27 cellular contexts compared by ENCODE assay signal in the genomic region with DNA sequence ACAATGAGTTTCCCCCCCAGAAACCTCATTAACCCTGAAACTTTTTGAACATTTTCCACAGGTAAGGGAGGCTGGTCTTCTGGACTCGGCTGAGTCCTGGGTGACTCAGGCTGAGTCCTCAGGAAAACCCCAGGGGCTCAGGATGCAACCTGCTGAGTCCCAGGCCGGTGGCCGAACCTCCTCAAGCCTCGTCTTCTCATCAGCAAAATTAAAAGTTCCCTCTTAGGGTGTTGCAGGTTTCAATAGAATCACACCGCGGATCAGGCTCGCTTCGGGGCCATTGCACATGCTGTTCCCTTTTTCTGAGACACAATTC. TPM values are rescaled to one million over a fixed set of nuclear protein-coding genes. Genes with fewer than 3 reads are reported as not detected.
DNase-seq lines count a peak whose midpoint lies in the region; ATAC-seq, FAIRE-seq and TF ChIP-seq lines count a peak whose summit lies in the region.
"Had no signal": no experiment of that assay in that cellular context is flagged by ENCODE, and none has a peak within 500 bp of the region (broad histone marks: within the 10 kb centered on the region; RNA-seq: fewer than 3 reads in every experiment).

No MANE protein-coding gene starts in this region.

- H3K27me3 Mint-ChIP-seq in Calu3 (ENCODE audit: unreplicated experiment) = no peaks in the 10 kb centered on the region
- H3K27me3 Mint-ChIP-seq in CD4-positive, alpha-beta T cell = no peaks in the 10 kb centered on the region
- H3K27me3 Mint-ChIP-seq: memory B cell; stimulated activated memory B cell treated with anti-CD40 and anti-IgM and Interleukin-4, amounts not matched to agents 10 μg/mL and 1 μg/mL and 100 μg/mL, for 72 hours had no signal

- FAIRE-seq in bronchial epithelial cell (lab: Jason Lieb, UNC) = no peak
- FAIRE-seq: GM12878 had no signal

- no peaks in the 10 kb centered on the region for H3K9me3 Mint-ChIP-seq in Calu3 (ENCODE audit: low read depth, unreplicated experiment)
- H3K9me3 Mint-ChIP-seq in CD4-positive, alpha-beta T cell = no peaks in the 10 kb centered on the region
- H3K9me3 Mint-ChIP-seq: dendritic cell treated with granulocyte-macrophage colony-stimulating factor and Interleukin-4, amounts not matched to agents 40 ng/mL and 50 ng/mL, for 4 days; IgD-negative memory B cell; memory B cell; naive thymus-derived CD4-positive, alpha-beta T cell; stimulated activated memory B cell treated with anti-CD40 and anti-IgM and Interleukin-4, amounts not matched to agents 10 μg/mL and 1 μg/mL and 100 μg/mL, for 72 hours had no signal

- H3K4me1 ChIP-seq in mucosa of descending colon (ENCODE audit: low read depth) = peaks cover 6% of the 10 kb centered on the region

- intact Hi-C loops in Calu3 (cut with micrococcal nuclease; ENCODE audit: unreplicated experiment) (loop anchor here (5.0 kb wide), 1 partner anchor 82 kb away; no protein-coding TSS in a partner anchor), mucosa of descending colon (cut with DNase I, micrococcal nuclease) (no loop called here)
- intact Hi-C loops in CD4-positive, alpha-beta T cell (cut with DNase I, micrococcal nuclease) = no loop called here

- H3K36me3 Mint-ChIP-seq in Calu3 (ENCODE audit: insufficient read depth, unreplicated experiment) = peaks cover 6% of the 10 kb centered on the region
- no peaks in the 10 kb centered on the region for H3K36me3 Mint-ChIP-seq in CD4-positive, alpha-beta T cell (ENCODE audit: low read depth)
- H3K36me3 Mint-ChIP-seq: IgD-negative memory B cell; memory B cell; naive thymus-derived CD4-positive, alpha-beta T cell; stimulated activated memory B cell treated with anti-CD40 and anti-IgM and Interleukin-4, amounts not matched to agents 10 μg/mL and 1 μg/mL and 100 μg/mL, for 72 hours had no signal

- H3K9me3 ChIP-seq in mucosa of descending colon = no peaks in the 10 kb centered on the region
- H3K9me3 ChIP-seq in CD4-positive, alpha-beta T cell (ENCODE audit: control insufficient read depth, low read length) = no peaks in the 10 kb centered on the region
- H3K9me3 ChIP-seq: right atrium auricular region, spleen had no signal

- ATAC-seq in mucosa of descending colon = peak; percentile 8
- no peak for ATAC-seq in GM19452 (IDR thresholded peaks at IDR 0.05; ENCODE audit: unreplicated experiment)
- no peak for ATAC-seq in activated CD4-positive, CD25-positive, alpha-beta regulatory T cell treated with anti-CD3 and anti-CD28 coated beads, Interleukin-2, amount 50 U/mL, for 24 hours
- no peak for ATAC-seq in CD4-positive, alpha-beta T cell (ENCODE audit: poor library complexity)
- ATAC-seq in HG02678 (IDR thresholded peaks at IDR 0.05; ENCODE audit: unreplicated experiment) = no peak
- ATAC-seq: GM12878; naive thymus-derived CD4-positive, alpha-beta T cell; stimulated activated memory B cell treated with anti-CD40 and anti-IgM and Interleukin-4, amounts not matched to agents 10 μg/mL and 1 μg/mL and 100 μg/mL, for 72 hours had no signal

- no peak overlapping the region for H3K4me3 Mint-ChIP-seq in Calu3 (ENCODE audit: low read depth, unreplicated experiment)
- H3K4me3 Mint-ChIP-seq in CD4-positive, alpha-beta T cell = no peak overlapping the region
- H3K4me3 Mint-ChIP-seq: dendritic cell treated with granulocyte-macrophage colony-stimulating factor and Interleukin-4, amounts not matched to agents 40 ng/mL and 50 ng/mL, for 4 days; IgD-negative memory B cell; memory B cell; naive thymus-derived CD4-positive, alpha-beta T cell; stimulated activated memory B cell treated with anti-CD40 and anti-IgM and Interleukin-4, amounts not matched to agents 10 μg/mL and 1 μg/mL and 100 μg/mL, for 72 hours had no signal

- no TSS peak for BruUV-seq in Calu3 (replicated peaks; lab: Mats Ljungman, UMichigan)

- peak overlapping the region; percentile 31 for H3K27ac Mint-ChIP-seq in Calu3 (ENCODE audit: unreplicated experiment)
- no peak overlapping the region for H3K27ac Mint-ChIP-seq in CD4-positive, alpha-beta T cell
- H3K27ac Mint-ChIP-seq: dendritic cell treated with granulocyte-macrophage colony-stimulating factor and Interleukin-4, amounts not matched to agents 40 ng/mL and 50 ng/mL, for 4 days; IgD-negative memory B cell; memory B cell; naive thymus-derived CD4-positive, alpha-beta T cell; stimulated activated memory B cell treated with anti-CD40 and anti-IgM and Interleukin-4, amounts not matched to agents 10 μg/mL and 1 μg/mL and 100 μg/mL, for 72 hours had no signal

- peak; percentile 31 for DNase-seq in Calu3
- peak; percentile 64 for DNase-seq in RWPE1 (ENCODE audit: low spot score)
- peak; percentile 88 for DNase-seq in bronchial epithelial cell (ENCODE audit: low read depth)
- no peak for DNase-seq in mucosa of descending colon
- no peak for DNase-seq in CD4-positive, alpha-beta T cell
- DNase-seq: activated naive CD4-positive, alpha-beta T cell treated with Interleukin-2 at 50 U/mL for 16 hours; activated T-cell treated with anti-CD3 and anti-CD28 coated beads, Interleukin-2, amount 50 U/mL, for 48 hours; DND-41; head of caudate nucleus; naive thymus-derived CD4-positive, alpha-beta T cell; NCI-H2081; NCI-H446; SHP77 treated with DMSO at 0.1 percent for 48 hours; spleen; stimulated activated CD4-positive, alpha-beta T cell treated with anti-CD3 and anti-CD28 coated beads, Interleukin-2, amount 100 ng/mL, for 48 hours had no signal

- CTCF ChIA-PET in Calu3 (lab: Charles Lee) = interaction anchor here (1.0 to 2.0 kb wide), 2 partner anchors 83 to 107 kb away, joined by 4 to 6 read pairs; no protein-coding TSS in a partner anchor
- CTCF ChIA-PET in RWPE1 (lab: Yijun Ruan, JAX) = interaction anchor here (1.1 to 2.4 kb wide), 3 partner anchors 82 to 100 kb away, joined by 3 to 9 read pairs (median 3); no protein-coding TSS in a partner anchor
- CTCF ChIA-PET in CD4-positive, alpha-beta T cell (lab: Charles Lee) = no interaction called here

- H3K36me3 ChIP-seq in bronchial epithelial cell (ENCODE audit: control insufficient read depth, insufficient read depth, low read length) = no peaks in the 10 kb centered on the region
- H3K36me3 ChIP-seq in mucosa of descending colon (ENCODE audit: low read depth) = no peaks in the 10 kb centered on the region
- H3K36me3 ChIP-seq: right atrium auricular region, spleen had no signal

- TF ChIP-seq CTCF in Calu3 (IDR thresholded peaks at IDR 0.05; ENCODE audit: unreplicated experiment) (no peak), RWPE1 (conservative IDR thresholded peaks at IDR 0.05; ENCODE audit: low read depth) (no peak), bronchial epithelial cell (IDR thresholded peaks at IDR 0.05; ENCODE audit: insufficient read depth, low read length, severe bottlenecking) (no peak), mucosa of descending colon (IDR thresholded peaks at IDR 0.05) (no peak)
- TF ChIP-seq CTCF in CD4-positive, alpha-beta T cell (IDR thresholded peaks at IDR 0.05) = no peak

- POLR2A ChIA-PET in RWPE1 (lab: Yijun Ruan, JAX; ENCODE audit: low non-redundant PET) = no interaction called here
- POLR2A ChIA-PET in CD4-positive, alpha-beta T cell (lab: Charles Lee) = no interaction called here

- peaks cover 34% of the 10 kb centered on the region for H3K4me1 Mint-ChIP-seq in Calu3 (ENCODE audit: low read depth, unreplicated experiment)
- H3K4me1 Mint-ChIP-seq in CD4-positive, alpha-beta T cell (ENCODE audit: low read depth) = no peaks in the 10 kb centered on the region
- H3K4me1 Mint-ChIP-seq: IgD-negative memory B cell; memory B cell; naive thymus-derived CD4-positive, alpha-beta T cell; stimulated activated memory B cell treated with anti-CD40 and anti-IgM and Interleukin-4, amounts not matched to agents 10 μg/mL and 1 μg/mL and 100 μg/mL, for 72 hours had no signal

- H3K4me3 ChIP-seq in bronchial epithelial cell (ENCODE audit: low read depth, low read length) (no peak overlapping the region), mucosa of descending colon (no peak overlapping the region)
- H3K4me3 ChIP-seq: GM12878, right atrium auricular region, spleen had no signal

- H3K27me3 ChIP-seq in bronchial epithelial cell (ENCODE audit: control insufficient read depth, insufficient read depth, low read length) = no peaks in the 10 kb centered on the region
- H3K27me3 ChIP-seq in CD4-positive, alpha-beta T cell (ENCODE audit: control insufficient read depth, insufficient read depth, low read length) = no peaks in the 10 kb centered on the region
- H3K27me3 ChIP-seq: right atrium auricular region had no signal

- H3K27ac ChIP-seq in RWPE1 = peak overlapping the region; percentile 92
- H3K27ac ChIP-seq in CD4-positive, alpha-beta T cell (ENCODE audit: low read depth, low read length) = no peak overlapping the region
- H3K27ac ChIP-seq: right atrium auricular region, spleen had no signal

RNA-seq across cellular contexts. Expression of a gene that starts 35.0 kb away (rescaled TPM):
- 1.4 and 2.9 TPM in 2 replicates for total RNA-seq in Calu3 (2022)
- total RNA-seq in bronchial epithelial cell = 20.5 and 49.8 TPM in 2 replicates
- total RNA-seq in mucosa of descending colon = under 1 TPM in 1 of 3 donors, not detected in 2; 0.65 TPM
- total RNA-seq in CD4-positive, alpha-beta T cell = not detected
- total RNA-seq: activated CD8-positive, alpha-beta memory T cell treated with anti-CD3 and anti-CD28 coated beads for 36 hours; cardiac septum; naive thymus-derived CD4-positive, alpha-beta T cell; osteocyte; spleen had no signal

Comparison
In these comparisons a context has a peak if more than half of its experiments do, and no peak if none do; other contexts are left out.
1. DNase-seq: peak in Calu3 (single experiment), RWPE1 (single experiment) and bronchial epithelial cell (single experiment); none in mucosa of descending colon (0 of 3) and CD4-positive, alpha-beta T cell (0 of 10).